Comparison of ENCODE assay signal across 1 cellular context in the genomic region with DNA sequence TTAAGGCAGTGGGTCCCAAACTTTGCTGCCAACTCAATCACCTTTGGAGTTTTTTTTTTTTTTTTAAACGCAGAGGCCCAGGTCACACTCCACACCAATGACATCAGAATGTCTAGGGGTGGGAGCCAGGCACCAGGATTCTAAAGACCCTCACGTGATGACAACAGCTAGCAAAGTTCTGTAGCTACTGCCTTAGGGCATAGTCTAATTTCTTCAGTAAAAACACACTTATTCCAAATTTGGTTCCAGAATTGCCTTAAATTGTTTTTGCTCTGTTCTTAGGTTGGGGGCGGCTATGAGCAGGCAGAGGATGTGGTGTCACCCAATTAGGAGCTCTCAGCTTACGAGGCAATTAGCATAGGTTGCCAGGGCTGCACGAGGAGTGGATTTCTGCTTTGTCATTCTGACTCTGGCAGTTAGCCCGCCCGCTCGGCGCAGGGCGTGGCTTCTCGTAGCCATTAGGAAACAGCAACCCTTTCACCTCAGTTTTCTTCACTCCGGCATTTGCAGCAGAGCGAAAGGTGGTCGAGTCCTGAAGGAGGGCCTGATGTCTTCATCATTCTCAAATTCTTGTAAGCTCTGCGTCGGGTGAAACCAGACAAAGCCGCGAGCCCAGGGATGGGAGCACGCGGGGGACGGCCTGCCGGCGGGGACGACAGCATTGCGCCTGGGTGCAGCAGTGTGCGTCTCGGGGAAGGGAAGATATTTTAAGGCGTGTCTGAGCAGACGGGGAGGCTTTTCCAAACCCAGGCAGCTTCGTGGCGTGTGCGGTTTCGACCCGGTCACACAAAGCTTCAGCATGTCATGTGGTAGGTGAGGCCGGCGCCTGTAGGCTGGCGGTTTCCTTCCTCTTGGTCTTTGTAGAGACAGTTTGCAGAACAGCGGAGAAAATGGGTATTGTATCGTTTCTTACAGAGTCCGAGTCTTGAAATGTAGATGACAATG.
TF ChIP-seq lines count a peak whose summit lies in the region.

No MANE protein-coding gene starts in this region.

TF ChIP-seq in H1, 55 proteins besides CTCF, POLR2A, EP300 and RAD21 (continued from another document):
- TF ChIP-seq, protein P1, sequence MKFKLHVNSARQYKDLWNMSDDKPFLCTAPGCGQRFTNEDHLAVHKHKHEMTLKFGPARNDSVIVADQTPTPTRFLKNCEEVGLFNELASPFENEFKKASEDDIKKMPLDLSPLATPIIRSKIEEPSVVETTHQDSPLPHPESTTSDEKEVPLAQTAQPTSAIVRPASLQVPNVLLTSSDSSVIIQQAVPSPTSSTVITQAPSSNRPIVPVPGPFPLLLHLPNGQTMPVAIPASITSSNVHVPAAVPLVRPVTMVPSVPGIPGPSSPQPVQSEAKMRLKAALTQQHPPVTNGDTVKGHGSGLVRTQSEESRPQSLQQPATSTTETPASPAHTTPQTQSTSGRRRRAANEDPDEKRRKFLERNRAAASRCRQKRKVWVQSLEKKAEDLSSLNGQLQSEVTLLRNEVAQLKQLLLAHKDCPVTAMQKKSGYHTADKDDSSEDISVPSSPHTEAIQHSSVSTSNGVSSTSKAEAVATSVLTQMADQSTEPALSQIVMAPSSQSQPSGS (IDR thresholded peaks at IDR 0.05; ENCODE audit: low read length): peak; percentile 71
- TF ChIP-seq CTBP2 (IDR thresholded peaks at IDR 0.05; ENCODE audit: borderline replicate concordance, insufficient read depth, insufficient read length, low read length): no peak
- TF ChIP-seq SRF (IDR thresholded peaks at IDR 0.05; ENCODE audit: low read depth, low read length): no peak
- TF ChIP-seq, protein P2, sequence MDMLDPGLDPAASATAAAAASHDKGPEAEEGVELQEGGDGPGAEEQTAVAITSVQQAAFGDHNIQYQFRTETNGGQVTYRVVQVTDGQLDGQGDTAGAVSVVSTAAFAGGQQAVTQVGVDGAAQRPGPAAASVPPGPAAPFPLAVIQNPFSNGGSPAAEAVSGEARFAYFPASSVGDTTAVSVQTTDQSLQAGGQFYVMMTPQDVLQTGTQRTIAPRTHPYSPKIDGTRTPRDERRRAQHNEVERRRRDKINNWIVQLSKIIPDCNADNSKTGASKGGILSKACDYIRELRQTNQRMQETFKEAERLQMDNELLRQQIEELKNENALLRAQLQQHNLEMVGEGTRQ (IDR thresholded peaks at IDR 0.05; ENCODE audit: low read length): 0 out of 2 replicates have a peak, but pooled peaks have one; percentile 28
- peak; percentile 83; the same call in 1 of the 2 replicates for TF ChIP-seq GTF2F1 (IDR thresholded peaks at IDR 0.05; ENCODE audit: borderline replicate concordance, low read depth, low read length)
- TF ChIP-seq, protein P3, sequence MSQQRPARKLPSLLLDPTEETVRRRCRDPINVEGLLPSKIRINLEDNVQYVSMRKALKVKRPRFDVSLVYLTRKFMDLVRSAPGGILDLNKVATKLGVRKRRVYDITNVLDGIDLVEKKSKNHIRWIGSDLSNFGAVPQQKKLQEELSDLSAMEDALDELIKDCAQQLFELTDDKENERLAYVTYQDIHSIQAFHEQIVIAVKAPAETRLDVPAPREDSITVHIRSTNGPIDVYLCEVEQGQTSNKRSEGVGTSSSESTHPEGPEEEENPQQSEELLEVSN (IDR thresholded peaks at IDR 0.05): no peak; the same call in none of the 2 replicates
- no peak for TF ChIP-seq BCL11A (IDR thresholded peaks at IDR 0.05; ENCODE audit: low read depth in 2 of 2, low read length in 2 of 2)
- no peak for TF ChIP-seq NRF1 (IDR thresholded peaks at IDR 0.05; ENCODE audit: low read depth, low read length)
- peak; percentile 71 for TF ChIP-seq ASH2L (IDR thresholded peaks at IDR 0.05; ENCODE audit: low read length)
- TF ChIP-seq RBBP5 (IDR thresholded peaks at IDR 0.05; ENCODE audit: borderline replicate concordance, low read depth, low read length): no peak; the same call in 1 of the 2 replicates
- TF ChIP-seq TAF1 (IDR thresholded peaks at IDR 0.05; ENCODE audit: low read depth, low read length): peak; percentile 92
- TF ChIP-seq SUZ12 (IDR thresholded peaks at IDR 0.05; ENCODE audit: low read length): no peak
- peak; percentile 96 for TF ChIP-seq POLR2AphosphoS5 (IDR thresholded peaks at IDR 0.05; ENCODE audit: low read depth, low read length)
- TF ChIP-seq YY1 (IDR thresholded peaks at IDR 0.05; ENCODE audit: low read depth, low read length): peak; percentile 72; the same call in 1 of the 2 replicates
- peak; percentile 80 for TF ChIP-seq SAP30 (IDR thresholded peaks at IDR 0.05; ENCODE audit: insufficient read depth, insufficient replicate concordance, low read length)
- TF ChIP-seq, protein P4, sequence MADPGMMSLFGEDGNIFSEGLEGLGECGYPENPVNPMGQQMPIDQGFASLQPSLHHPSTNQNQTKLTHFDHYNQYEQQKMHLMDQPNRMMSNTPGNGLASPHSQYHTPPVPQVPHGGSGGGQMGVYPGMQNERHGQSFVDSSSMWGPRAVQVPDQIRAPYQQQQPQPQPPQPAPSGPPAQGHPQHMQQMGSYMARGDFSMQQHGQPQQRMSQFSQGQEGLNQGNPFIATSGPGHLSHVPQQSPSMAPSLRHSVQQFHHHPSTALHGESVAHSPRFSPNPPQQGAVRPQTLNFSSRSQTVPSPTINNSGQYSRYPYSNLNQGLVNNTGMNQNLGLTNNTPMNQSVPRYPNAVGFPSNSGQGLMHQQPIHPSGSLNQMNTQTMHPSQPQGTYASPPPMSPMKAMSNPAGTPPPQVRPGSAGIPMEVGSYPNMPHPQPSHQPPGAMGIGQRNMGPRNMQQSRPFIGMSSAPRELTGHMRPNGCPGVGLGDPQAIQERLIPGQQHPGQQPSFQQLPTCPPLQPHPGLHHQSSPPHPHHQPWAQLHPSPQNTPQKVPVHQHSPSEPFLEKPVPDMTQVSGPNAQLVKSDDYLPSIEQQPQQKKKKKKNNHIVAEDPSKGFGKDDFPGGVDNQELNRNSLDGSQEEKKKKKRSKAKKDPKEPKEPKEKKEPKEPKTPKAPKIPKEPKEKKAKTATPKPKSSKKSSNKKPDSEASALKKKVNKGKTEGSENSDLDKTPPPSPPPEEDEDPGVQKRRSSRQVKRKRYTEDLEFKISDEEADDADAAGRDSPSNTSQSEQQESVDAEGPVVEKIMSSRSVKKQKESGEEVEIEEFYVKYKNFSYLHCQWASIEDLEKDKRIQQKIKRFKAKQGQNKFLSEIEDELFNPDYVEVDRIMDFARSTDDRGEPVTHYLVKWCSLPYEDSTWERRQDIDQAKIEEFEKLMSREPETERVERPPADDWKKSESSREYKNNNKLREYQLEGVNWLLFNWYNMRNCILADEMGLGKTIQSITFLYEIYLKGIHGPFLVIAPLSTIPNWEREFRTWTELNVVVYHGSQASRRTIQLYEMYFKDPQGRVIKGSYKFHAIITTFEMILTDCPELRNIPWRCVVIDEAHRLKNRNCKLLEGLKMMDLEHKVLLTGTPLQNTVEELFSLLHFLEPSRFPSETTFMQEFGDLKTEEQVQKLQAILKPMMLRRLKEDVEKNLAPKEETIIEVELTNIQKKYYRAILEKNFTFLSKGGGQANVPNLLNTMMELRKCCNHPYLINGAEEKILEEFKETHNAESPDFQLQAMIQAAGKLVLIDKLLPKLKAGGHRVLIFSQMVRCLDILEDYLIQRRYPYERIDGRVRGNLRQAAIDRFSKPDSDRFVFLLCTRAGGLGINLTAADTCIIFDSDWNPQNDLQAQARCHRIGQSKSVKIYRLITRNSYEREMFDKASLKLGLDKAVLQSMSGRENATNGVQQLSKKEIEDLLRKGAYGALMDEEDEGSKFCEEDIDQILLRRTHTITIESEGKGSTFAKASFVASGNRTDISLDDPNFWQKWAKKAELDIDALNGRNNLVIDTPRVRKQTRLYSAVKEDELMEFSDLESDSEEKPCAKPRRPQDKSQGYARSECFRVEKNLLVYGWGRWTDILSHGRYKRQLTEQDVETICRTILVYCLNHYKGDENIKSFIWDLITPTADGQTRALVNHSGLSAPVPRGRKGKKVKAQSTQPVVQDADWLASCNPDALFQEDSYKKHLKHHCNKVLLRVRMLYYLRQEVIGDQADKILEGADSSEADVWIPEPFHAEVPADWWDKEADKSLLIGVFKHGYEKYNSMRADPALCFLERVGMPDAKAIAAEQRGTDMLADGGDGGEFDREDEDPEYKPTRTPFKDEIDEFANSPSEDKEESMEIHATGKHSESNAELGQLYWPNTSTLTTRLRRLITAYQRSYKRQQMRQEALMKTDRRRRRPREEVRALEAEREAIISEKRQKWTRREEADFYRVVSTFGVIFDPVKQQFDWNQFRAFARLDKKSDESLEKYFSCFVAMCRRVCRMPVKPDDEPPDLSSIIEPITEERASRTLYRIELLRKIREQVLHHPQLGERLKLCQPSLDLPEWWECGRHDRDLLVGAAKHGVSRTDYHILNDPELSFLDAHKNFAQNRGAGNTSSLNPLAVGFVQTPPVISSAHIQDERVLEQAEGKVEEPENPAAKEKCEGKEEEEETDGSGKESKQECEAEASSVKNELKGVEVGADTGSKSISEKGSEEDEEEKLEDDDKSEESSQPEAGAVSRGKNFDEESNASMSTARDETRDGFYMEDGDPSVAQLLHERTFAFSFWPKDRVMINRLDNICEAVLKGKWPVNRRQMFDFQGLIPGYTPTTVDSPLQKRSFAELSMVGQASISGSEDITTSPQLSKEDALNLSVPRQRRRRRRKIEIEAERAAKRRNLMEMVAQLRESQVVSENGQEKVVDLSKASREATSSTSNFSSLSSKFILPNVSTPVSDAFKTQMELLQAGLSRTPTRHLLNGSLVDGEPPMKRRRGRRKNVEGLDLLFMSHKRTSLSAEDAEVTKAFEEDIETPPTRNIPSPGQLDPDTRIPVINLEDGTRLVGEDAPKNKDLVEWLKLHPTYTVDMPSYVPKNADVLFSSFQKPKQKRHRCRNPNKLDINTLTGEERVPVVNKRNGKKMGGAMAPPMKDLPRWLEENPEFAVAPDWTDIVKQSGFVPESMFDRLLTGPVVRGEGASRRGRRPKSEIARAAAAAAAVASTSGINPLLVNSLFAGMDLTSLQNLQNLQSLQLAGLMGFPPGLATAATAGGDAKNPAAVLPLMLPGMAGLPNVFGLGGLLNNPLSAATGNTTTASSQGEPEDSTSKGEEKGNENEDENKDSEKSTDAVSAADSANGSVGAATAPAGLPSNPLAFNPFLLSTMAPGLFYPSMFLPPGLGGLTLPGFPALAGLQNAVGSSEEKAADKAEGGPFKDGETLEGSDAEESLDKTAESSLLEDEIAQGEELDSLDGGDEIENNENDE (IDR thresholded peaks at IDR 0.05; ENCODE audit: insufficient replicate concordance, low read length): no peak
- peak; percentile 30; the same call in 1 of the 2 replicates for TF ChIP-seq JUND (IDR thresholded peaks at IDR 0.05; ENCODE audit: low read length)
- no peak for TF ChIP-seq EZH2 (IDR thresholded peaks at IDR 0.05; ENCODE audit: low read depth, low read length, severe bottlenecking)
- no peak for TF ChIP-seq CBX8 (IDR thresholded peaks at IDR 0.05; ENCODE audit: borderline replicate concordance, low read depth, low read length)
- no peak for TF ChIP-seq ZNF274 (IDR thresholded peaks at IDR 0.05; ENCODE audit: borderline replicate concordance, extremely low read depth, low read length)
- no peak for TF ChIP-seq TEAD4 (IDR thresholded peaks at IDR 0.05; ENCODE audit: low read depth, low read length)
- TF ChIP-seq KDM1A (IDR thresholded peaks at IDR 0.05; ENCODE audit: borderline replicate concordance, low read length): no peak
- TF ChIP-seq, protein P5, sequence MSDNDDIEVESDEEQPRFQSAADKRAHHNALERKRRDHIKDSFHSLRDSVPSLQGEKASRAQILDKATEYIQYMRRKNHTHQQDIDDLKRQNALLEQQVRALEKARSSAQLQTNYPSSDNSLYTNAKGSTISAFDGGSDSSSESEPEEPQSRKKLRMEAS (IDR thresholded peaks at IDR 0.05): peak; percentile 80
- TF ChIP-seq POU5F1 (IDR thresholded peaks at IDR 0.05; ENCODE audit: low read depth, low read length): no peak
- TF ChIP-seq BRCA1 (IDR thresholded peaks at IDR 0.05; ENCODE audit: low read depth, low read length): no peak
- no peak for TF ChIP-seq RXRA (IDR thresholded peaks at IDR 0.05; ENCODE audit: insufficient read depth, low read depth, low read length)
- peak; percentile 95 for TF ChIP-seq MAFK (IDR thresholded peaks at IDR 0.05; ENCODE audit: low read depth, low read length)
- TF ChIP-seq CREB1 (IDR thresholded peaks at IDR 0.05): peak; percentile 52
- no peak for TF ChIP-seq FOSL1 (IDR thresholded peaks at IDR 0.05; ENCODE audit: insufficient read depth, low read depth, low read length)
- TF ChIP-seq NANOG (IDR thresholded peaks at IDR 0.05; ENCODE audit: insufficient read depth, low read depth, low read length, poor library complexity, severe bottlenecking): no peak
- TF ChIP-seq SP1 (IDR thresholded peaks at IDR 0.05; ENCODE audit: low read depth, low read length): peak; percentile 71
- no peak for TF ChIP-seq EGR1 (IDR thresholded peaks at IDR 0.05; ENCODE audit: borderline replicate concordance, low read depth, low read length)
- TF ChIP-seq HDAC6 (IDR thresholded peaks at IDR 0.05; ENCODE audit: low read depth, low read length): no peak
- TF ChIP-seq CEBPB (IDR thresholded peaks at IDR 0.05; ENCODE audit: low read depth, low read length): peak; percentile 7; the same call in 1 of the 2 replicates
- TF ChIP-seq SIRT6 (IDR thresholded peaks at IDR 0.05; ENCODE audit: low read length): no peak
- TF ChIP-seq, protein P6, sequence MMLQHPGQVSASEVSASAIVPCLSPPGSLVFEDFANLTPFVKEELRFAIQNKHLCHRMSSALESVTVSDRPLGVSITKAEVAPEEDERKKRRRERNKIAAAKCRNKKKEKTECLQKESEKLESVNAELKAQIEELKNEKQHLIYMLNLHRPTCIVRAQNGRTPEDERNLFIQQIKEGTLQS (IDR thresholded peaks at IDR 0.05; ENCODE audit: insufficient read depth, low read depth, low read length): no peak
- TF ChIP-seq JUN (IDR thresholded peaks at IDR 0.05; ENCODE audit: low read depth, low read length): no peak
- peak; percentile 76 for TF ChIP-seq TAF7 (optimal IDR thresholded peaks at IDR 0.05; ENCODE audit: borderline replicate concordance, low read depth, low read length)
- TF ChIP-seq TBP (IDR thresholded peaks at IDR 0.05; ENCODE audit: low read depth, low read length): peak; percentile 93
- TF ChIP-seq CHD1 (IDR thresholded peaks at IDR 0.05; ENCODE audit: low read depth, low read length): no peak
- peak; percentile 98 for TF ChIP-seq BACH1 (IDR thresholded peaks at IDR 0.05; ENCODE audit: low read length)
- peak in 1 of 2 experiments; percentile 43; a peak in 3 of 4 replicates for TF ChIP-seq SIN3A (conservative IDR thresholded peaks at IDR 0.05 in 1 of 2, IDR thresholded peaks at IDR 0.05 in 1 of 2; ENCODE audit: low read depth in 1 of 2, low read length in 2 of 2)
- no peak; the same call in 1 of the 2 replicates for TF ChIP-seq CHD2 (IDR thresholded peaks at IDR 0.05; ENCODE audit: low read length)
- no peak for TF ChIP-seq SP2 (IDR thresholded peaks at IDR 0.05; ENCODE audit: low read length)
